ENCODE assay signal across 22 cellular contexts in genomic region chr10:13038346-13038745, GRCh38. TPM values are rescaled to one million over a fixed set of nuclear protein-coding genes. Genes with fewer than 3 reads are reported as not detected.
DNase-seq lines count a peak whose midpoint lies in the region; ATAC-seq lines count a peak whose summit lies in the region.
"Had no signal": no experiment of that assay in that cellular context is flagged by ENCODE, and none has a peak within 500 bp of the region (broad histone marks: within the 10 kb centered on the region; RNA-seq: fewer than 3 reads in every experiment).

No MANE protein-coding gene starts in this region.

- in situ Hi-C loops in SK-MEL-5 (cut with HindIII; ENCODE audit: low pct_unique_long_range_greater_than_20kb, low sequenced_read_pairs) = no loop called here

- intact Hi-C loops in left colon (cut with DNase I, micrococcal nuclease) = no loop called here

- ATAC-seq in left colon = no peak
- ATAC-seq: HepG2 had no signal

- peak; percentile 17 for DNase-seq in NOMO-1 treated with DMSO at 0.1 percent for 48 hours (lab: John Stamatoyannopoulos, UW; ENCODE audit: unreplicated experiment)
- no peak for DNase-seq in NOMO-1 (lab: John Stamatoyannopoulos, UW; ENCODE audit: unreplicated experiment in 2 of 2)
- DNase-seq in SK-MEL-5 (ENCODE audit: low read depth, low spot score) = peak; percentile 88
- DNase-seq in globus pallidus (ENCODE audit: low spot score) = peak; percentile 25
- DNase-seq in NK-92 (lab: John Stamatoyannopoulos, UW; ENCODE audit: unreplicated experiment) = no peak
- DNase-seq in middle frontal gyrus (ENCODE audit: extremely low spot score, low spot score) = no peak
- DNase-seq in left colon = no peak
- DNase-seq: CD4-positive, CD25-positive, alpha-beta regulatory T cell; GM23248; H7; Kasumi-1; NCI-H1092 treated with DMSO at 0.1 percent for 48 hours; NCI-H1436; NCI-H187; NCI-H2081 treated with DMSO at 0.1 percent for 48 hours; NCI-H2171; NCI-H345; NCI-H524; NCI-H774; NK-92 treated with Interleukin-12 subunit alpha and Interleukin-12 subunit beta, amount 100 ng/mL, for 24 hours; SHP77 had no signal

RNA-seq across cellular contexts. Expression of gene CCDC3, which starts 36.8 kb away (rescaled TPM):
- total RNA-seq in SK-MEL-5 (2014; rRNA removed; shearing (Covaris generic)) = 0.19 and 0.42 TPM in 2 replicates
- polyA plus RNA-seq in SK-MEL-5 (2015; cell fraction: cytosol; rRNA removed) = 0.04 and 0.19 TPM in 2 replicates
- polyA plus RNA-seq in SK-MEL-5 (2015; cell fraction: nucleus; rRNA removed) = 1.5 TPM in 1 of 2 replicates, not detected in the other
- total RNA-seq in left colon = 1 to 10 TPM; 1.0 to 4.0 TPM
- total RNA-seq: GM23248, HepG2 had no signal
- polyA plus RNA-seq: CD4-positive, CD25-positive, alpha-beta regulatory T cell; GM23248; HepG2 had no signal

Comparison
In these comparisons a context has a peak if more than half of its experiments do, and no peak if none do; other contexts are left out.
1. DNase-seq: peak in NOMO-1 treated with DMSO at 0.1 percent for 48 hours (single experiment), SK-MEL-5 (single experiment) and globus pallidus (single experiment); none in NOMO-1 (0 of 2), NK-92 (single experiment), middle frontal gyrus (single experiment) and left colon (0 of 2).